ENCODE assay signal across 10 cellular contexts in the genomic region with DNA sequence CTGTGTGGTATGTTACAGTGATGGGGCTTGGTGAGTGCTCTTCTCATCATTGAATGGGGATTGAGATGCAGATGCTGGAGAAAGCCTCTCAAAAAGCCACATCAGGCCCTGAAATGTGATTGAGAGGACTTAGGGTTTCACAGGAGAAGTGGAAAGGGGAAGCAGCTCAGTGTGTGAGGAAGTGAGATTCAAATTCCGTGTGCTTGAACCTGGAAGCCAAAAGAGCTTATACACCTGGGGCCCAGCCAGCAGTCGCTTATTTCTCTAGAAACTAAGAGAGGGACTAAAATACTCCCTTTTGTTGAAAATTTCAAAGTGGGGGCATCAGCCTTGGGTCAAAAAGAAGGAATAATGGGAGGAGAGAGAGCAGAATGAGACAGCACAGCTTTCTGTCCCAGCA. TPM values are rescaled to one million over a fixed set of nuclear protein-coding genes. Genes with fewer than 3 reads are reported as not detected.
A peak's percentile ranks its signal among the peaks of the same experiment; 100 is the strongest.
DNase-seq lines count a peak whose midpoint lies in the region; ATAC-seq and TF ChIP-seq lines count a peak whose summit lies in the region.
"Had no signal": no experiment of that assay in that cellular context is flagged by ENCODE, and none has a peak within 500 bp of the region (broad histone marks: within the 10 kb centered on the region; RNA-seq: fewer than 3 reads in every experiment).

No MANE protein-coding gene starts in this region.

- CTCF ChIA-PET in activated CD4-positive, alpha-beta memory T cell treated with anti-CD3 and anti-CD28 coated beads for 36 hours (lab: Charles Lee) = interaction anchor here (1.5 to 4.1 kb wide), 5 partner anchors 16 to 67 kb away, joined by 4 to 19 read pairs (median 13); partner anchors contain the start of gene GZMB

- peak; percentile 50 for ATAC-seq in GM19372 (IDR thresholded peaks at IDR 0.05; ENCODE audit: low read depth, unreplicated experiment)
- peak; percentile 70 for ATAC-seq in HG03103 (IDR thresholded peaks at IDR 0.05; ENCODE audit: low read depth, unreplicated experiment)
- ATAC-seq in SK-N-SH treated with all-trans-retinoic acid at 6 μM for 48 hours = no peak
- ATAC-seq: gastrocnemius medialis had no signal

- H3K36me3 ChIP-seq in GM23248 (ENCODE audit: low read depth) = no peaks in the 10 kb centered on the region
- H3K36me3 ChIP-seq: gastrocnemius medialis had no signal

- H3K27ac ChIP-seq in GM23248 = no peak overlapping the region
- H3K27ac ChIP-seq: gastrocnemius medialis had no signal

- H3K4me2 ChIP-seq in GM23248 (ENCODE audit: unreplicated experiment) = no peak overlapping the region

- no peaks in the 10 kb centered on the region for H4K20me1 ChIP-seq in GM23248 (ENCODE audit: insufficient read depth)

- no peak overlapping the region for H3K4me3 ChIP-seq in GM23248
- H3K4me3 ChIP-seq: gastrocnemius medialis had no signal

- H3K27me3 ChIP-seq in GM23248 (replicated peaks; ENCODE audit: insufficient read depth) = peaks cover 19% of the 10 kb centered on the region; the same call in 1 of the 2 replicates
- H3K27me3 ChIP-seq: gastrocnemius medialis had no signal

- H3K9me3 ChIP-seq in GM23248 (ENCODE audit: low read depth) = no peaks in the 10 kb centered on the region
- H3K9me3 ChIP-seq: gastrocnemius medialis had no signal

- peak overlapping the region; percentile 62 for H3K4me3 Mint-ChIP-seq in activated CD4-positive, alpha-beta memory T cell treated with anti-CD3 and anti-CD28 coated beads for 36 hours

- no peaks in the 10 kb centered on the region for H3K27me3 Mint-ChIP-seq in activated CD4-positive, alpha-beta memory T cell treated with anti-CD3 and anti-CD28 coated beads for 36 hours

- H3K9me3 Mint-ChIP-seq in activated CD4-positive, alpha-beta memory T cell treated with anti-CD3 and anti-CD28 coated beads for 36 hours = peaks cover 4% of the 10 kb centered on the region

- peak overlapping the region; percentile 94 for H3K27ac Mint-ChIP-seq in activated CD4-positive, alpha-beta memory T cell treated with anti-CD3 and anti-CD28 coated beads for 36 hours

- H3K4me1 Mint-ChIP-seq in activated CD4-positive, alpha-beta memory T cell treated with anti-CD3 and anti-CD28 coated beads for 36 hours (ENCODE audit: low read depth) = peaks cover 78% of the 10 kb centered on the region

- H2AFZ ChIP-seq in GM23248 = no peak overlapping the region

- H3K79me2 ChIP-seq in GM23248 (ENCODE audit: insufficient read depth) = no peaks in the 10 kb centered on the region

- H3K4me1 ChIP-seq in GM23248 (ENCODE audit: insufficient read depth) = no peaks in the 10 kb centered on the region

- in situ Hi-C loops in GM23248 (cut with MboI) = no loop called here

- intact Hi-C loops in activated CD4-positive, alpha-beta memory T cell treated with anti-CD3 and anti-CD28 coated beads for 36 hours (cut with micrococcal nuclease) = loop anchor here (1.0 kb wide), 3 partner anchors 8 to 39 kb away; partner anchors contain the start of gene GZMB

- no peaks in the 10 kb centered on the region for H3F3A ChIP-seq in GM23248 (ENCODE audit: insufficient read depth)

- POLR2A ChIA-PET in activated CD4-positive, alpha-beta memory T cell treated with anti-CD3 and anti-CD28 coated beads for 36 hours (lab: Charles Lee) = interaction anchor here (1.0 to 2.9 kb wide), 4 partner anchors 20 to 230 kb away, joined by 3 to 16 read pairs (median 8); partner anchors contain the start of gene GZMB

- DNase-seq in CD1c-positive myeloid dendritic cell (ENCODE audit: extremely low spot score) (peak; percentile 72), GM23248 (no peak), NCI-H748 (lab: John Stamatoyannopoulos, UW; ENCODE audit: unreplicated experiment) (no peak), NCI-H526 treated with DMSO at 0.1 percent for 48 hours (lab: John Stamatoyannopoulos, UW) (no peak)
- DNase-seq in activated CD4-positive, alpha-beta memory T cell treated with anti-CD3 and anti-CD28 coated beads for 36 hours = no peak
- DNase-seq: COR-L47, gastrocnemius medialis had no signal

- no peaks in the 10 kb centered on the region for H3K9me2 ChIP-seq in GM23248 (ENCODE audit: insufficient read depth)

- H3K9ac ChIP-seq in GM23248 = no peak overlapping the region

- peaks cover 1% of the 10 kb centered on the region for H3K36me3 Mint-ChIP-seq in activated CD4-positive, alpha-beta memory T cell treated with anti-CD3 and anti-CD28 coated beads for 36 hours

- WGBS in GM23248 (ENCODE audit: low coverage in 1 of 2, low lambda C conversion rate in 2 of 2, missing lambda C conversion rate in 2 of 2), 2 experiments = 4 to 6% methylated on average over 2 of the region's 2 CpGs

TF ChIP-seq in SK-N-SH treated with all-trans-retinoic acid at 6 μM for 48 hours, 23 proteins besides CTCF, POLR2A, EP300 and RAD21:
- no peak for TF ChIP-seq TCF4 (CRISPR knock-in tag; IDR thresholded peaks at IDR 0.05; ENCODE audit: borderline replicate concordance)
- TF ChIP-seq, protein P1, sequence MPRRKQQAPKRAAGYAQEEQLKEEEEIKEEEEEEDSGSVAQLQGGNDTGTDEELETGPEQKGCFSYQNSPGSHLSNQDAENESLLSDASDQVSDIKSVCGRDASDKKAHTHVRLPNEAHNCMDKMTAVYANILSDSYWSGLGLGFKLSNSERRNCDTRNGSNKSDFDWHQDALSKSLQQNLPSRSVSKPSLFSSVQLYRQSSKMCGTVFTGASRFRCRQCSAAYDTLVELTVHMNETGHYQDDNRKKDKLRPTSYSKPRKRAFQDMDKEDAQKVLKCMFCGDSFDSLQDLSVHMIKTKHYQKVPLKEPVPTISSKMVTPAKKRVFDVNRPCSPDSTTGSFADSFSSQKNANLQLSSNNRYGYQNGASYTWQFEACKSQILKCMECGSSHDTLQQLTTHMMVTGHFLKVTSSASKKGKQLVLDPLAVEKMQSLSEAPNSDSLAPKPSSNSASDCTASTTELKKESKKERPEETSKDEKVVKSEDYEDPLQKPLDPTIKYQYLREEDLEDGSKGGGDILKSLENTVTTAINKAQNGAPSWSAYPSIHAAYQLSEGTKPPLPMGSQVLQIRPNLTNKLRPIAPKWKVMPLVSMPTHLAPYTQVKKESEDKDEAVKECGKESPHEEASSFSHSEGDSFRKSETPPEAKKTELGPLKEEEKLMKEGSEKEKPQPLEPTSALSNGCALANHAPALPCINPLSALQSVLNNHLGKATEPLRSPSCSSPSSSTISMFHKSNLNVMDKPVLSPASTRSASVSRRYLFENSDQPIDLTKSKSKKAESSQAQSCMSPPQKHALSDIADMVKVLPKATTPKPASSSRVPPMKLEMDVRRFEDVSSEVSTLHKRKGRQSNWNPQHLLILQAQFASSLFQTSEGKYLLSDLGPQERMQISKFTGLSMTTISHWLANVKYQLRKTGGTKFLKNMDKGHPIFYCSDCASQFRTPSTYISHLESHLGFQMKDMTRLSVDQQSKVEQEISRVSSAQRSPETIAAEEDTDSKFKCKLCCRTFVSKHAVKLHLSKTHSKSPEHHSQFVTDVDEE (CRISPR knock-in tag; IDR thresholded peaks at IDR 0.05) = no peak
- TF ChIP-seq ESRRG (CRISPR knock-in tag; IDR thresholded peaks at IDR 0.05) = no peak

RNA-seq across cellular contexts. Expression of gene GZMB, which starts 39.1 kb away (rescaled TPM):
- 1,000 to 10,000 TPM; 2,258 to 2,294 TPM for total RNA-seq in activated CD4-positive, alpha-beta memory T cell treated with anti-CD3 and anti-CD28 coated beads for 36 hours
- total RNA-seq in GM23248 (2014; rRNA removed; shearing (Covaris generic)) = not detected in 2 replicates
- not detected in 2 replicates for polyA plus RNA-seq in GM23248 (2016; fragmentation: Nextera tagmentation; extraction: Ambion mirVana)

Comparison
In these comparisons a context has a peak if more than half of its experiments do, and no peak if none do; other contexts are left out.
1. RNA of gene GZMB, which starts 39.1 kb away (total RNA-seq): 2,258 to 2,294 TPM in activated CD4-positive, alpha-beta memory T cell treated with anti-CD3 and anti-CD28 coated beads for 36 hours; not detected in GM23248; every median in the first group is over 1,000 times any median in the second.